1 cellular context compared by ENCODE assay signal in the genomic region with DNA sequence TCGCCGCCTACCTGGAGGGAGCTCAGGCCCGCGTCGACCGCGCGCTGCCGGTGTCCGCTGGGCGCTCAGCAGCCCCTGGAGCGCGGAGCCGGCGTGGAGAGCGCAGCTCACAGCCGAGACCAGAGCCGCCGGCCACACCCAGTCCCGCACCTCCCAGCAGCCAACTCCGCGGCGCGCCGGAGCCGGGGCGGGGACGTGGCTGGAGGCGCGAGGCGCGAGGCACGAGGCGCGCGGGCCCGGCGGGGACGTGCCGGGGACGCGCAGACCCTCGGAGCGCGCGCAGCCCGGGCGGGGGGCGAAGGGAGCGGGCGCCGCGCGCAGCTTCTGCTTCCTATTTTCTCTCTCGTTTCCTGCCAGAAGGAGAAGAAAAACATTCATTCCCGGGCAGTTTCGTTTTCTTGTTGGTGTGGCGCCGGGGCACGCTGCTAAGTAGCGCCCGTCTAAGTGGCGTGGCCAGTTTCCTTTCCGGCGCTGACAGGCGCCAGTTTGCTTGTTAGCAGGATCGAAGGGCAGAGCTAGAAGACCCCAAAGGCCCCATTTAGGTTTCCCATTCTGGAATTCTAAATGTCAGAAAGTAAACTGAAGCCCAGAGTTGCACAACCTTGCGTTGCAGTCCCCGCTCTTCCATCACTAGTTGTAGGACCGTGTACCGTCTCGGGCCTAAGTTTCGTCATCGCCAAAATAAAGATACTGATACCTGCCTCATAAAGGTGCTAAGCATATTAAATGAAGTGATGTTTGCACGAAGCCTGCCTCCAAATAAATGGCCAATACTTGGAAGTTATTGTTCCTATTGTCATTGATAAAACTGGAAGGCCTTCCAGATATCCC.
TF ChIP-seq lines count a peak whose summit lies in the region.

GNB4 (minus strand) TSS at position 136 of the 831 bp plus-strand sequence. CDS start 25,270 bp downstream, outside the sequence.

TF ChIP-seq in GM23338, 12 proteins besides CTCF, POLR2A, EP300 and RAD21 (continued from another document):
- TF ChIP-seq, protein P1, sequence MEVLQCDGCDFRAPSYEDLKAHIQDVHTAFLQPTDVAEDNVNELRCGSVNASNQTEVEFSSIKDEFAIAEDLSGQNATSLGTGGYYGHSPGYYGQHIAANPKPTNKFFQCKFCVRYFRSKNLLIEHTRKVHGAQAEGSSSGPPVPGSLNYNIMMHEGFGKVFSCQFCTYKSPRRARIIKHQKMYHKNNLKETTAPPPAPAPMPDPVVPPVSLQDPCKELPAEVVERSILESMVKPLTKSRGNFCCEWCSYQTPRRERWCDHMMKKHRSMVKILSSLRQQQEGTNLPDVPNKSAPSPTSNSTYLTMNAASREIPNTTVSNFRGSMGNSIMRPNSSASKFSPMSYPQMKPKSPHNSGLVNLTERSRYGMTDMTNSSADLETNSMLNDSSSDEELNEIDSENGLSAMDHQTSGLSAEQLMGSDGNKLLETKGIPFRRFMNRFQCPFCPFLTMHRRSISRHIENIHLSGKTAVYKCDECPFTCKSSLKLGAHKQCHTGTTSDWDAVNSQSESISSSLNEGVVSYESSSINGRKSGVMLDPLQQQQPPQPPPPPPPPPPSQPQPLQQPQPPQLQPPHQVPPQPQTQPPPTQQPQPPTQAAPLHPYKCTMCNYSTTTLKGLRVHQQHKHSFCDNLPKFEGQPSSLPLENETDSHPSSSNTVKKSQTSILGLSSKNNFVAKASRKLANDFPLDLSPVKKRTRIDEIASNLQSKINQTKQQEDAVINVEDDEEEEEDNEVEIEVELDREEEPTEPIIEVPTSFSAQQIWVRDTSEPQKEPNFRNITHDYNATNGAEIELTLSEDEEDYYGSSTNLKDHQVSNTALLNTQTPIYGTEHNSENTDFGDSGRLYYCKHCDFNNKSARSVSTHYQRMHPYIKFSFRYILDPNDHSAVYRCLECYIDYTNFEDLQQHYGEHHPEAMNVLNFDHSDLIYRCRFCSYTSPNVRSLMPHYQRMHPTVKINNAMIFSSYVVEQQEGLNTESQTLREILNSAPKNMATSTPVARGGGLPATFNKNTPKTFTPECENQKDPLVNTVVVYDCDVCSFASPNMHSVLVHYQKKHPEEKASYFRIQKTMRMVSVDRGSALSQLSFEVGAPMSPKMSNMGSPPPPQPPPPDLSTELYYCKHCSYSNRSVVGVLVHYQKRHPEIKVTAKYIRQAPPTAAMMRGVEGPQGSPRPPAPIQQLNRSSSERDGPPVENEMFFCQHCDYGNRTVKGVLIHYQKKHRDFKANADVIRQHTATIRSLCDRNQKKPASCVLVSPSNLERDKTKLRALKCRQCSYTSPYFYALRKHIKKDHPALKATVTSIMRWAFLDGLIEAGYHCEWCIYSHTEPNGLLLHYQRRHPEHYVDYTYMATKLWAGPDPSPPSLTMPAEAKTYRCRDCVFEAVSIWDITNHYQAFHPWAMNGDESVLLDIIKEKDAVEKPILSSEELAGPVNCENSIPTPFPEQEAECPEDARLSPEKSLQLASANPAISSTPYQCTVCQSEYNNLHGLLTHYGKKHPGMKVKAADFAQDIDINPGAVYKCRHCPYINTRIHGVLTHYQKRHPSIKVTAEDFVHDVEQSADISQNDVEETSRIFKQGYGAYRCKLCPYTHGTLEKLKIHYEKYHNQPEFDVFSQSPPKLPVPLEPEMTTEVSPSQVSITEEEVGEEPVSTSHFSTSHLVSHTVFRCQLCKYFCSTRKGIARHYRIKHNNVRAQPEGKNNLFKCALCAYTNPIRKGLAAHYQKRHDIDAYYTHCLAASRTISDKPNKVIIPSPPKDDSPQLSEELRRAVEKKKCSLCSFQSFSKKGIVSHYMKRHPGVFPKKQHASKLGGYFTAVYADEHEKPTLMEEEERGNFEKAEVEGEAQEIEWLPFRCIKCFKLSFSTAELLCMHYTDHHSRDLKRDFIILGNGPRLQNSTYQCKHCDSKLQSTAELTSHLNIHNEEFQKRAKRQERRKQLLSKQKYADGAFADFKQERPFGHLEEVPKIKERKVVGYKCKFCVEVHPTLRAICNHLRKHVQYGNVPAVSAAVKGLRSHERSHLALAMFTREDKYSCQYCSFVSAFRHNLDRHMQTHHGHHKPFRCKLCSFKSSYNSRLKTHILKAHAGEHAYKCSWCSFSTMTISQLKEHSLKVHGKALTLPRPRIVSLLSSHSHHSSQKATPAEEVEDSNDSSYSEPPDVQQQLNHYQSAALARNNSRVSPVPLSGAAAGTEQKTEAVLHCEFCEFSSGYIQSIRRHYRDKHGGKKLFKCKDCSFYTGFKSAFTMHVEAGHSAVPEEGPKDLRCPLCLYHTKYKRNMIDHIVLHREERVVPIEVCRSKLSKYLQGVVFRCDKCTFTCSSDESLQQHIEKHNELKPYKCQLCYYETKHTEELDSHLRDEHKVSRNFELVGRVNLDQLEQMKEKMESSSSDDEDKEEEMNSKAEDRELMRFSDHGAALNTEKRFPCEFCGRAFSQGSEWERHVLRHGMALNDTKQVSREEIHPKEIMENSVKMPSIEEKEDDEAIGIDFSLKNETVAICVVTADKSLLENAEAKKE (CRISPR knock-in tag; IDR thresholded peaks at IDR 0.05), result no peak
- TF ChIP-seq CREB1 (CRISPR knock-in tag; IDR thresholded peaks at IDR 0.05; ENCODE audit: low read depth), result no peak
